In genomic region chr12:5083955-5084849, GRCh38 we compare ENCODE assay signal across 8 cellular contexts. TPM values are rescaled to one million over a fixed set of nuclear protein-coding genes. Genes with fewer than 3 reads are reported as not detected.
DNase-seq lines count a peak whose midpoint lies in the region; ATAC-seq and TF ChIP-seq lines count a peak whose summit lies in the region.

No MANE protein-coding gene starts in this region.

- H3K4me1 ChIP-seq in esophagus squamous epithelium = no peaks in the 10 kb centered on the region

- H3K79me2 ChIP-seq in neural cell (replicated peaks; ENCODE audit: insufficient read depth, low read length) = no peaks in the 10 kb centered on the region

- H3K36me3 ChIP-seq in esophagus squamous epithelium (no peaks in the 10 kb centered on the region), neural cell (ENCODE audit: insufficient read depth, low read length) (no peaks in the 10 kb centered on the region)

- ATAC-seq in HG03342 (IDR thresholded peaks at IDR 0.05; ENCODE audit: unreplicated experiment) = no peak

- H3F3A ChIP-seq in neural cell (ENCODE audit: insufficient read depth, low read length, poor library complexity, severe bottlenecking) = no peaks in the 10 kb centered on the region

- TF ChIP-seq RAD21 in neural cell (conservative IDR thresholded peaks at IDR 0.05) = peak; percentile 97

- H3K27ac ChIP-seq in esophagus squamous epithelium = no peak overlapping the region
- no peak overlapping the region for H3K27ac ChIP-seq in neural cell (ENCODE audit: low read length)

- 54 to 61% methylated on average over 11 of the region's 11 CpGs for WGBS in esophagus squamous epithelium, 2 donors

- no peak for TF ChIP-seq POLR2A in esophagus squamous epithelium (IDR thresholded peaks at IDR 0.05)

- no peak overlapping the region for H2AFZ ChIP-seq in neural cell (ENCODE audit: low read depth, low read length)

- H3K9me3 ChIP-seq in esophagus squamous epithelium = no peaks in the 10 kb centered on the region
- no peaks in the 10 kb centered on the region for H3K9me3 ChIP-seq in neural cell (ENCODE audit: low read length)

- no peaks in the 10 kb centered on the region for H3K9me2 ChIP-seq in neural cell (ENCODE audit: insufficient read depth, low read length)

- H3K9ac ChIP-seq in neural cell (ENCODE audit: low read length) = no peak overlapping the region

- no peak overlapping the region for H3K4me3 ChIP-seq in Jurkat, Clone E6-1 (ENCODE audit: low read length)
- H3K4me3 ChIP-seq in esophagus squamous epithelium (no peak overlapping the region), neural cell (ENCODE audit: low read length) (no peak overlapping the region)

- intact Hi-C loops in esophagus squamous epithelium (cut with DNase I) = loop anchor here (5.0 kb wide), 1 partner anchor 227 kb away; no protein-coding TSS in a partner anchor

- H4K20me1 ChIP-seq in neural cell (ENCODE audit: insufficient read depth) = no peaks in the 10 kb centered on the region

- H3K27me3 ChIP-seq in esophagus squamous epithelium (peaks cover 0 to 78% (median 0%) of the 10 kb centered on the region in 4 donors), neural cell (ENCODE audit: insufficient read depth, low read depth, low read length) (no peaks in the 10 kb centered on the region)

- DNase-seq in NCI-H2196 (lab: John Stamatoyannopoulos, UW; ENCODE audit: unreplicated experiment) = peak; percentile 28
- DNase-seq in NCI-H2196 treated with DMSO at 0.1 percent for 48 hours (lab: John Stamatoyannopoulos, UW; ENCODE audit: unreplicated experiment) = no peak
- peak; percentile 44 for DNase-seq in Jurkat, Clone E6-1 (ENCODE audit: low read depth, low spot score)
- peak; percentile 48 for DNase-seq in RKO (ENCODE audit: low spot score)
- no peak for DNase-seq in esophagus squamous epithelium (lab: John Stamatoyannopoulos, UW)
- DNase-seq in activated gamma-delta T cell treated with Interleukin-2 at 50 U/mL for 16 hours = no peak

- H3K4me2 ChIP-seq in neural cell (ENCODE audit: low read length) = no peak overlapping the region

- TF ChIP-seq CTCF in esophagus squamous epithelium (IDR thresholded peaks at IDR 0.05) (peak; percentile 42 to 68 (median 60)), neural cell (IDR thresholded peaks at IDR 0.05; ENCODE audit: poor library complexity, severe bottlenecking) (peak; percentile 95)

- no peak for TF ChIP-seq EP300 in neural cell (conservative IDR thresholded peaks at IDR 0.05; ENCODE audit: poor library complexity, severe bottlenecking)

TF ChIP-seq in neural cell, 6 proteins besides CTCF, POLR2A, EP300 and RAD21:
- TF ChIP-seq TAF1 (IDR thresholded peaks at IDR 0.05; ENCODE audit: low read depth) (no peak), SMC3 (conservative IDR thresholded peaks at IDR 0.05; ENCODE audit: poor library complexity) (peak; percentile 98), EZH2 (IDR thresholded peaks at IDR 0.05; ENCODE audit: borderline replicate concordance, insufficient read depth, low read length, poor library complexity, severe bottlenecking) (no peak)
- TF ChIP-seq, protein P1, sequence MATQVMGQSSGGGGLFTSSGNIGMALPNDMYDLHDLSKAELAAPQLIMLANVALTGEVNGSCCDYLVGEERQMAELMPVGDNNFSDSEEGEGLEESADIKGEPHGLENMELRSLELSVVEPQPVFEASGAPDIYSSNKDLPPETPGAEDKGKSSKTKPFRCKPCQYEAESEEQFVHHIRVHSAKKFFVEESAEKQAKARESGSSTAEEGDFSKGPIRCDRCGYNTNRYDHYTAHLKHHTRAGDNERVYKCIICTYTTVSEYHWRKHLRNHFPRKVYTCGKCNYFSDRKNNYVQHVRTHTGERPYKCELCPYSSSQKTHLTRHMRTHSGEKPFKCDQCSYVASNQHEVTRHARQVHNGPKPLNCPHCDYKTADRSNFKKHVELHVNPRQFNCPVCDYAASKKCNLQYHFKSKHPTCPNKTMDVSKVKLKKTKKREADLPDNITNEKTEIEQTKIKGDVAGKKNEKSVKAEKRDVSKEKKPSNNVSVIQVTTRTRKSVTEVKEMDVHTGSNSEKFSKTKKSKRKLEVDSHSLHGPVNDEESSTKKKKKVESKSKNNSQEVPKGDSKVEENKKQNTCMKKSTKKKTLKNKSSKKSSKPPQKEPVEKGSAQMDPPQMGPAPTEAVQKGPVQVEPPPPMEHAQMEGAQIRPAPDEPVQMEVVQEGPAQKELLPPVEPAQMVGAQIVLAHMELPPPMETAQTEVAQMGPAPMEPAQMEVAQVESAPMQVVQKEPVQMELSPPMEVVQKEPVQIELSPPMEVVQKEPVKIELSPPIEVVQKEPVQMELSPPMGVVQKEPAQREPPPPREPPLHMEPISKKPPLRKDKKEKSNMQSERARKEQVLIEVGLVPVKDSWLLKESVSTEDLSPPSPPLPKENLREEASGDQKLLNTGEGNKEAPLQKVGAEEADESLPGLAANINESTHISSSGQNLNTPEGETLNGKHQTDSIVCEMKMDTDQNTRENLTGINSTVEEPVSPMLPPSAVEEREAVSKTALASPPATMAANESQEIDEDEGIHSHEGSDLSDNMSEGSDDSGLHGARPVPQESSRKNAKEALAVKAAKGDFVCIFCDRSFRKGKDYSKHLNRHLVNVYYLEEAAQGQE (IDR thresholded peaks at IDR 0.05; ENCODE audit: borderline replicate concordance) = no peak

RNA-seq across cellular contexts. Expression of gene KCNA5, which starts 40.5 kb away (rescaled TPM):
- polyA plus RNA-seq in Jurkat, Clone E6-1 (2012; ENCODE audit: insufficient read depth, insufficient read length) = not detected
- total RNA-seq in esophagus squamous epithelium = 1 to 10 TPM in 2 of 4 donors, under 1 TPM in 1, not detected in 1; 0.13 to 8.2 (median 1.8) TPM
- polyA plus RNA-seq in neural cell = 7.5 and 8.6 TPM in 2 replicates
- polyA minus RNA-seq in neural cell = 11.2 and 17.8 TPM in 2 replicates

Comparison
In these comparisons a context has a peak if more than half of its experiments do, and no peak if none do; other contexts are left out.
1. DNase-seq: peak in NCI-H2196 (single experiment), Jurkat, Clone E6-1 (single experiment) and RKO (single experiment); none in NCI-H2196 treated with DMSO at 0.1 percent for 48 hours (single experiment), esophagus squamous epithelium (single experiment) and activated gamma-delta T cell treated with Interleukin-2 at 50 U/mL for 16 hours (single experiment).